In the genomic region with DNA sequence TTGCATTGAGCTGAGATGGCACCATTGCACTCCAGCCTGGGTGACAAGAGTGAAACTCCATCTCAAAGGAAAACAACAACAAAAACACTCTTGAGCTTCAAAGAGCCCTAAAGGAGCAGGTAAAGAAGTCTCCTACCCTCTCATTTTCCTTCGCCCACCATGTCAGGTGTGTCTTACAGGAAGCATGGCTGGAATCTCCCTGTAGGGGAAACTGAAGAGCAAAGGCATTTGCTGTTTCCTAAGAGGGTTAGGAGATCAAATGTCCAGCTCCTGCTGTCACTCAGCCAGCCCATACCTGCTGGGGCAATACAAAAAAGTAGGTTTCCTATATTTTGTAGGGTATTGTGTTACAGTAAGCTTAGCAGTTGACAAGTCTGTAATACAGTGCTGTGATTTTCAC, we compare ENCODE assay signal across 19 cellular contexts.
"Had no signal": no experiment of that assay in that cellular context is flagged by ENCODE, and none has a peak within 500 bp of the region (broad histone marks: within the 10 kb centered on the region; RNA-seq: fewer than 3 reads in every experiment).

No MANE protein-coding gene starts in this region.

- H3K9me3 Mint-ChIP-seq: activated CD4-positive, alpha-beta T cell treated with anti-CD3 and anti-CD28 coated beads, Interleukin-2, amount 10 ng/mL, durations not matched to agents 24 days and 14 days; activated CD8-positive, alpha-beta T cell treated with anti-CD3 and anti-CD28 coated beads for 36 hours; activated naive CD8-positive, alpha-beta T cell treated with anti-CD3 and anti-CD28 coated beads, Interleukin-2, amount 50 U/mL, for 24 hours; natural killer cell had no signal

- H3K4me3 Mint-ChIP-seq: activated CD4-positive, alpha-beta T cell treated with anti-CD3 and anti-CD28 coated beads, Interleukin-2, amount 10 ng/mL, durations not matched to agents 24 days and 14 days; activated CD8-positive, alpha-beta memory T cell treated with anti-CD3 and anti-CD28 coated beads, Interleukin-2, amount 10 ng/mL, durations not matched to agents 7 days and 5 days; activated CD8-positive, alpha-beta T cell treated with anti-CD3 and anti-CD28 coated beads for 36 hours; activated naive CD8-positive, alpha-beta T cell treated with anti-CD3 and anti-CD28 coated beads, Interleukin-2, amount 50 U/mL, for 24 hours; natural killer cell had no signal

- H3K27me3 Mint-ChIP-seq: activated CD4-positive, alpha-beta T cell treated with anti-CD3 and anti-CD28 coated beads, Interleukin-2, amount 10 ng/mL, durations not matched to agents 24 days and 14 days; activated CD8-positive, alpha-beta memory T cell treated with anti-CD3 and anti-CD28 coated beads, Interleukin-2, amount 10 ng/mL, durations not matched to agents 7 days and 5 days; activated CD8-positive, alpha-beta T cell treated with anti-CD3 and anti-CD28 coated beads for 36 hours; activated naive CD8-positive, alpha-beta T cell treated with anti-CD3 and anti-CD28 coated beads, Interleukin-2, amount 50 U/mL, for 24 hours had no signal

- H3K36me3 ChIP-seq: cardiac muscle cell had no signal

- H3K4me1 Mint-ChIP-seq: activated CD8-positive, alpha-beta memory T cell treated with anti-CD3 and anti-CD28 coated beads, Interleukin-2, amount 10 ng/mL, durations not matched to agents 7 days and 5 days; natural killer cell had no signal

- DNase-seq: activated CD4-positive, alpha-beta T cell treated with anti-CD3 and anti-CD28 coated beads, Interleukin-2, amount 10 ng/mL, durations not matched to agents 24 days and 14 days; activated CD8-positive, alpha-beta memory T cell treated with anti-CD3 and anti-CD28 coated beads, Interleukin-2, amount 10 ng/mL, durations not matched to agents 7 days and 5 days; activated CD8-positive, alpha-beta T cell treated with anti-CD3 and anti-CD28 coated beads for 36 hours; activated gamma-delta T cell; activated naive CD4-positive, alpha-beta T cell treated with anti-CD3 and anti-CD28 coated beads, Interleukin-2, amount 50 U/mL, for 16 hours; activated naive CD8-positive, alpha-beta T cell treated with anti-CD3 and anti-CD28 coated beads, Interleukin-2, amount 50 U/mL, for 24 hours; activated T-cell treated with anti-CD3 and anti-CD28 coated beads for 4 hours; erythroblast; foreskin keratinocyte; midbrain; natural killer cell; stimulated activated CD4-positive, alpha-beta T cell treated with anti-CD3 and anti-CD28 coated beads, Interleukin-4, amount 100 ng/mL, for 24 hours; stimulated activated naive CD8-positive, alpha-beta T cell treated with anti-CD3 and anti-CD28 coated beads, Interleukin-15, Interleukin-2, amounts not matched to agents 100 U/mL and 50 U/mL, for 24 hours; T-helper 2 cell; upper lobe of right lung had no signal

- H3K9me3 ChIP-seq: spleen, upper lobe of right lung had no signal

- H3K27me3 ChIP-seq: cardiac muscle cell, foreskin keratinocyte, spleen, upper lobe of right lung had no signal

- H3K27ac Mint-ChIP-seq: activated CD4-positive, alpha-beta T cell treated with anti-CD3 and anti-CD28 coated beads, Interleukin-2, amount 10 ng/mL, durations not matched to agents 24 days and 14 days; activated CD8-positive, alpha-beta memory T cell treated with anti-CD3 and anti-CD28 coated beads, Interleukin-2, amount 10 ng/mL, durations not matched to agents 7 days and 5 days; activated CD8-positive, alpha-beta T cell treated with anti-CD3 and anti-CD28 coated beads for 36 hours; activated naive CD8-positive, alpha-beta T cell treated with anti-CD3 and anti-CD28 coated beads, Interleukin-2, amount 50 U/mL, for 24 hours; natural killer cell had no signal

- H3K4me1 ChIP-seq: foreskin keratinocyte, spleen, upper lobe of right lung had no signal

- ATAC-seq: activated CD8-positive, alpha-beta memory T cell treated with anti-CD3 and anti-CD28 coated beads, Interleukin-2, amount 10 ng/mL, durations not matched to agents 7 days and 5 days; activated CD8-positive, alpha-beta T cell treated with anti-CD3 and anti-CD28 coated beads for 36 hours; activated naive CD8-positive, alpha-beta T cell treated with anti-CD3 and anti-CD28 coated beads, Interleukin-2, amount 50 U/mL, for 24 hours; foreskin keratinocyte; left lobe of liver; natural killer cell; stimulated activated naive CD8-positive, alpha-beta T cell treated with anti-CD3 and anti-CD28 coated beads, Interleukin-15, Interleukin-2, amounts not matched to agents 100 U/mL and 50 U/mL, for 24 hours; upper lobe of right lung had no signal

- H3K27ac ChIP-seq: cardiac muscle cell, foreskin keratinocyte, spleen, upper lobe of right lung had no signal

- H3K4me3 ChIP-seq: cardiac muscle cell, lung, spleen, upper lobe of right lung had no signal
